Comparison of ENCODE assay signal across 19 cellular contexts in the genomic region with DNA sequence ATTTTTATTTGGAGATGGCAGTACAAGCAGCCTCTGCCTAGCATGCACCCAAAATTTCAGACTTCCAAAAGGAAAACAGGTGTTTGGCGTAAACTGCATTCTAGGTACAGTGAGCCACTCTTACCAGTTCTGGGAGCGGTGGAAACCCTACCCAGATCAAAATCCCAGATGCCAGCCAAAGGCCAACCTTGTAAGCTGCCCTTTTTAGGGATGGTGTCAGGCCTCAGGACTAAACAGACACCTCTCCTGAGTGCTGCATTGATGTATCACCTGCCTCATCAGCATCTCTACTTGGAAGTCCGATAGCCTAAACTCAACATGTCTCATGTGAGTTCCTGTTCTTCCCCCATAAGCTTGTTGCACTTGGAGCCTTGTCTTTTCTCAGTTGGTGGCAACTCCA.
A peak's percentile ranks its signal among the peaks of the same experiment; 100 is the strongest.
DNase-seq lines count a peak whose midpoint lies in the region; ATAC-seq and TF ChIP-seq lines count a peak whose summit lies in the region.
"Had no signal": no experiment of that assay in that cellular context is flagged by ENCODE, and none has a peak within 500 bp of the region (broad histone marks: within the 10 kb centered on the region; RNA-seq: fewer than 3 reads in every experiment).

No MANE protein-coding gene starts in this region.

- no peak for DNase-seq in cardiac muscle cell (ENCODE audit: low read depth in 1 of 2, low spot score in 1 of 2)
- no peak for DNase-seq in right atrium auricular region (ENCODE audit: low spot score)
- DNase-seq in memory B cell (ENCODE audit: low spot score in 2 of 2), result no peak
- no peak for DNase-seq in substantia nigra (lab: John Stamatoyannopoulos, UW)
- DNase-seq in erythroblast (lab: John Stamatoyannopoulos, UW), result no peak
- no peak for DNase-seq in DMS53 treated with DMSO at 0.1 percent for 48 hours (lab: John Stamatoyannopoulos, UW; ENCODE audit: unreplicated experiment)
- DNase-seq in HEK293T (ENCODE audit: extremely low spot score), result no peak
- DNase-seq: DMS79; GOT3; KBM-7; NCI-H1092; NCI-H1694; NCI-H2107; NCI-H345; NCI-H69; NK-92 treated with Interleukin-12 subunit alpha and Interleukin-12 subunit beta, amount 100 ng/mL, for 24 hours had no signal

- TF ChIP-seq CTCF in cardiac muscle cell (IDR thresholded peaks at IDR 0.05; ENCODE audit: low read depth, low read length) (no peak), right atrium auricular region (IDR thresholded peaks at IDR 0.05) (no peak)

- no peaks in the 10 kb centered on the region for H3K27me3 Mint-ChIP-seq in activated T-helper 17 cell treated with anti-CD3 and anti-CD28 coated beads, Interleukin-2, amount 50 U/mL, for 72 hours
- no peaks in the 10 kb centered on the region for H3K27me3 Mint-ChIP-seq in memory B cell

- no peaks in the 10 kb centered on the region for H3K36me3 ChIP-seq in cardiac muscle cell
- H3K36me3 ChIP-seq in right atrium auricular region, result no peaks in the 10 kb centered on the region

- POLR2A ChIA-PET in HEK293T (lab: Yijun Ruan, JAX), result no interaction called here

- no peak for TF ChIP-seq POLR2A in erythroblast (IDR thresholded peaks at IDR 0.05; ENCODE audit: low read length)

- H3K4me1 Mint-ChIP-seq in activated T-helper 17 cell treated with anti-CD3 and anti-CD28 coated beads, Interleukin-2, amount 50 U/mL, for 72 hours, result peaks cover 45% of the 10 kb centered on the region
- H3K4me1 Mint-ChIP-seq in memory B cell, result peaks cover 57% of the 10 kb centered on the region

- no peak overlapping the region for H3K4me3 Mint-ChIP-seq in activated T-helper 17 cell treated with anti-CD3 and anti-CD28 coated beads, Interleukin-2, amount 50 U/mL, for 72 hours
- H3K4me3 Mint-ChIP-seq in memory B cell, result no peak overlapping the region

- peak overlapping the region; percentile 9 for H3K27ac Mint-ChIP-seq in activated T-helper 17 cell treated with anti-CD3 and anti-CD28 coated beads, Interleukin-2, amount 50 U/mL, for 72 hours
- H3K27ac Mint-ChIP-seq in memory B cell, result peak overlapping the region; percentile 61

- H3K9me3 Mint-ChIP-seq in activated T-helper 17 cell treated with anti-CD3 and anti-CD28 coated beads, Interleukin-2, amount 50 U/mL, for 72 hours, result no peaks in the 10 kb centered on the region
- H3K9me3 Mint-ChIP-seq in memory B cell, result no peaks in the 10 kb centered on the region

- H3K27me3 ChIP-seq in cardiac muscle cell (no peaks in the 10 kb centered on the region), right atrium auricular region (no peaks in the 10 kb centered on the region)

- ATAC-seq in activated T-helper 17 cell treated with anti-CD3 and anti-CD28 coated beads, Interleukin-2, amount 50 U/mL, for 72 hours (replicated peaks), result no peak
- ATAC-seq in memory B cell (ENCODE audit: low read depth), result no peak

- H3K4me1 ChIP-seq in cardiac muscle cell (ENCODE audit: low read depth), result peaks cover 35% of the 10 kb centered on the region
- peaks cover 0 to 58% of the 10 kb centered on the region in 2 donors for H3K4me1 ChIP-seq in right atrium auricular region

- peaks cover 5% of the 10 kb centered on the region for H3K36me3 Mint-ChIP-seq in activated T-helper 17 cell treated with anti-CD3 and anti-CD28 coated beads, Interleukin-2, amount 50 U/mL, for 72 hours (ENCODE audit: low read depth)
- peaks cover 11% of the 10 kb centered on the region for H3K36me3 Mint-ChIP-seq in memory B cell

- H3K27ac ChIP-seq in cardiac muscle cell (peak overlapping the region; percentile 35), right atrium auricular region (no peak overlapping the region), substantia nigra (ENCODE audit: low read depth, low read length, poor library complexity, severe bottlenecking) (peak overlapping the region; percentile 68)
- H3K27ac ChIP-seq: C4-2B, HL-60 had no signal

- H3K9me3 ChIP-seq in cardiac muscle cell (ENCODE audit: low read depth) (no peaks in the 10 kb centered on the region), right atrium auricular region (no peaks in the 10 kb centered on the region)

- CTCF ChIA-PET in HEK293T (lab: Yijun Ruan, JAX), result no interaction called here

- no peak overlapping the region for H3K4me3 ChIP-seq in cardiac muscle cell
- no peak overlapping the region for H3K4me3 ChIP-seq in right atrium auricular region

TF ChIP-seq in HEK293T, 16 proteins besides CTCF, POLR2A, EP300 and RAD21:
- TF ChIP-seq FOXK2 (IDR thresholded peaks at IDR 0.05) (no peak), SUZ12 (IDR thresholded peaks at IDR 0.05) (no peak), NFRKB (IDR thresholded peaks at IDR 0.05) (no peak), SP1 (IDR thresholded peaks at IDR 0.05) (no peak), ZNF384 (IDR thresholded peaks at IDR 0.05) (no peak), ARNT (IDR thresholded peaks at IDR 0.05) (no peak), TARDBP (IDR thresholded peaks at IDR 0.05) (no peak), CTBP1 (IDR thresholded peaks at IDR 0.05; ENCODE audit: borderline replicate concordance) (no peak), HDGF (IDR thresholded peaks at IDR 0.05; ENCODE audit: borderline replicate concordance) (no peak), ELF4 (IDR thresholded peaks at IDR 0.05) (no peak)
- TF ChIP-seq, protein P1, sequence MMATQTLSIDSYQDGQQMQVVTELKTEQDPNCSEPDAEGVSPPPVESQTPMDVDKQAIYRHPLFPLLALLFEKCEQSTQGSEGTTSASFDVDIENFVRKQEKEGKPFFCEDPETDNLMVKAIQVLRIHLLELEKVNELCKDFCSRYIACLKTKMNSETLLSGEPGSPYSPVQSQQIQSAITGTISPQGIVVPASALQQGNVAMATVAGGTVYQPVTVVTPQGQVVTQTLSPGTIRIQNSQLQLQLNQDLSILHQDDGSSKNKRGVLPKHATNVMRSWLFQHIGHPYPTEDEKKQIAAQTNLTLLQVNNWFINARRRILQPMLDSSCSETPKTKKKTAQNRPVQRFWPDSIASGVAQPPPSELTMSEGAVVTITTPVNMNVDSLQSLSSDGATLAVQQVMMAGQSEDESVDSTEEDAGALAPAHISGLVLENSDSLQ (IDR thresholded peaks at IDR 0.05), result no peak

Comparison
In these comparisons a context has a peak if more than half of its experiments do, and no peak if none do; other contexts are left out.
1. H3K27ac ChIP-seq: peak in cardiac muscle cell (single experiment) and substantia nigra (single experiment); none in right atrium auricular region (0 of 2).